1 cellular context compared by ENCODE assay signal in genomic region chr14:22996823-22997301, GRCh38.
TF ChIP-seq lines count a peak whose summit lies in the region.

No MANE protein-coding gene starts in this region.

TF ChIP-seq in HEK293, 187 proteins besides CTCF, POLR2A, EP300 and RAD21 (continued from another document):
- no peak for TF ChIP-seq ZNF488 (tag by site-specific recombination; IDR thresholded peaks at IDR 0.05)
- no peak for TF ChIP-seq ZNF777 (tag by site-specific recombination; IDR thresholded peaks at IDR 0.05; ENCODE audit: borderline replicate concordance)
- TF ChIP-seq ZNF473 (tag by site-specific recombination; IDR thresholded peaks at IDR 0.05), result no peak
- no peak for TF ChIP-seq SP3 (tag by site-specific recombination; IDR thresholded peaks at IDR 0.05)
- TF ChIP-seq ZNF843 (tag by site-specific recombination; IDR thresholded peaks at IDR 0.05), result no peak
- TF ChIP-seq ZNF148 (tag by site-specific recombination; IDR thresholded peaks at IDR 0.05; ENCODE audit: borderline replicate concordance), result 0 out of 2 replicates have a peak, but pooled peaks have one; percentile 21
- TF ChIP-seq ZNF48 (tag by site-specific recombination; IDR thresholded peaks at IDR 0.05), result no peak
- TF ChIP-seq ZNF610 (tag by site-specific recombination; IDR thresholded peaks at IDR 0.05; ENCODE audit: borderline replicate concordance), result no peak
- TF ChIP-seq, protein P1, sequence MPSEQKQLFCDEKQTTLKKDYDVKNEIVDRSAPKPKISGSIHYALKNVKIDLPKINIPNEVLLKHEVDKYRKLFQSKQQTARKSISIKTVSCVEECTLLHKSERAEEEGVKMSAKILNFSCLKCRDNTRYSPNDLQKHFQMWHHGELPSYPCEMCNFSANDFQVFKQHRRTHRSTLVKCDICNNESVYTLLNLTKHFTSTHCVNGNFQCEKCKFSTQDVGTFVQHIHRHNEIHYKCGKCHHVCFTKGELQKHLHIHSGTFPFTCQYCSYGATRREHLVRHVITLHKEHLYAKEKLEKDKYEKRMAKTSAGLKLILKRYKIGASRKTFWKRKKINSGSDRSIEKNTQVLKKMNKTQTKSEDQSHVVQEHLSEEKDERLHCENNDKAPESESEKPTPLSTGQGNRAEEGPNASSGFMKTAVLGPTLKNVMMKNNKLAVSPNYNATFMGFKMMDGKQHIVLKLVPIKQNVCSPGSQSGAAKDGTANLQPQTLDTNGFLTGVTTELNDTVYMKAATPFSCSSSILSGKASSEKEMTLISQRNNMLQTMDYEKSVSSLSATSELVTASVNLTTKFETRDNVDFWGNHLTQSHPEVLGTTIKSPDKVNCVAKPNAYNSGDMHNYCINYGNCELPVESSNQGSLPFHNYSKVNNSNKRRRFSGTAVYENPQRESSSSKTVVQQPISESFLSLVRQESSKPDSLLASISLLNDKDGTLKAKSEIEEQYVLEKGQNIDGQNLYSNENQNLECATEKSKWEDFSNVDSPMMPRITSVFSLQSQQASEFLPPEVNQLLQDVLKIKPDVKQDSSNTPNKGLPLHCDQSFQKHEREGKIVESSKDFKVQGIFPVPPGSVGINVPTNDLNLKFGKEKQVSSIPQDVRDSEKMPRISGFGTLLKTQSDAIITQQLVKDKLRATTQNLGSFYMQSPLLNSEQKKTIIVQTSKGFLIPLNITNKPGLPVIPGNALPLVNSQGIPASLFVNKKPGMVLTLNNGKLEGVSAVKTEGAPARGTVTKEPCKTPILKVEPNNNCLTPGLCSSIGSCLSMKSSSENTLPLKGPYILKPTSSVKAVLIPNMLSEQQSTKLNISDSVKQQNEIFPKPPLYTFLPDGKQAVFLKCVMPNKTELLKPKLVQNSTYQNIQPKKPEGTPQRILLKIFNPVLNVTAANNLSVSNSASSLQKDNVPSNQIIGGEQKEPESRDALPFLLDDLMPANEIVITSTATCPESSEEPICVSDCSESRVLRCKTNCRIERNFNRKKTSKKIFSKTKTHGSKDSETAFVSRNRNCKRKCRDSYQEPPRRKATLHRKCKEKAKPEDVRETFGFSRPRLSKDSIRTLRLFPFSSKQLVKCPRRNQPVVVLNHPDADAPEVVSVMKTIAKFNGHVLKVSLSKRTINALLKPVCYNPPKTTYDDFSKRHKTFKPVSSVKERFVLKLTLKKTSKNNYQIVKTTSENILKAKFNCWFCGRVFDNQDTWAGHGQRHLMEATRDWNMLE (tag by site-specific recombination; conservative IDR thresholded peaks at IDR 0.05; ENCODE audit: low read depth), result no peak
- TF ChIP-seq ZFHX2 (tag by site-specific recombination; conservative IDR thresholded peaks at IDR 0.05), result peak; percentile 99
- no peak for TF ChIP-seq TRIM28 (IDR thresholded peaks at IDR 0.05; ENCODE audit: borderline replicate concordance, low read length)
- 0 out of 2 replicates have a peak, but pooled peaks have one; percentile 51 for TF ChIP-seq SALL2 (tag by site-specific recombination; IDR thresholded peaks at IDR 0.05; ENCODE audit: borderline replicate concordance)
- TF ChIP-seq KLF1 (tag by site-specific recombination; IDR thresholded peaks at IDR 0.05), result no peak
- peak; percentile 62 for TF ChIP-seq GLIS1 (tag by site-specific recombination; IDR thresholded peaks at IDR 0.05)
- no peak for TF ChIP-seq ZNF423 (tag by site-specific recombination; IDR thresholded peaks at IDR 0.05)
- peak; percentile 72 for TF ChIP-seq ZNF366 (tag by site-specific recombination; conservative IDR thresholded peaks at IDR 0.05)
- peak; percentile 47 for TF ChIP-seq ZBTB17 (tag by site-specific recombination; IDR thresholded peaks at IDR 0.05)
- no peak; the same call in 1 of the 2 replicates for TF ChIP-seq HIC1 (tag by site-specific recombination; IDR thresholded peaks at IDR 0.05)
- TF ChIP-seq, protein P2, sequence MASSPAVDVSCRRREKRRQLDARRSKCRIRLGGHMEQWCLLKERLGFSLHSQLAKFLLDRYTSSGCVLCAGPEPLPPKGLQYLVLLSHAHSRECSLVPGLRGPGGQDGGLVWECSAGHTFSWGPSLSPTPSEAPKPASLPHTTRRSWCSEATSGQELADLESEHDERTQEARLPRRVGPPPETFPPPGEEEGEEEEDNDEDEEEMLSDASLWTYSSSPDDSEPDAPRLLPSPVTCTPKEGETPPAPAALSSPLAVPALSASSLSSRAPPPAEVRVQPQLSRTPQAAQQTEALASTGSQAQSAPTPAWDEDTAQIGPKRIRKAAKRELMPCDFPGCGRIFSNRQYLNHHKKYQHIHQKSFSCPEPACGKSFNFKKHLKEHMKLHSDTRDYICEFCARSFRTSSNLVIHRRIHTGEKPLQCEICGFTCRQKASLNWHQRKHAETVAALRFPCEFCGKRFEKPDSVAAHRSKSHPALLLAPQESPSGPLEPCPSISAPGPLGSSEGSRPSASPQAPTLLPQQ (tag by site-specific recombination; IDR thresholded peaks at IDR 0.05), result 0 out of 2 replicates have a peak, but pooled peaks have one; percentile 57
- 0 out of 2 replicates have a peak, but pooled peaks have one; percentile 80 for TF ChIP-seq BCL11B (tag by site-specific recombination; IDR thresholded peaks at IDR 0.05; ENCODE audit: low read depth)
- TF ChIP-seq ZNF140 (tag by site-specific recombination; IDR thresholded peaks at IDR 0.05), result no peak
- no peak for TF ChIP-seq ZNF404 (tag by site-specific recombination; IDR thresholded peaks at IDR 0.05)
- TF ChIP-seq WT1 (tag by site-specific recombination; IDR thresholded peaks at IDR 0.05), result peak; percentile 79
- TF ChIP-seq ZNF433 (tag by site-specific recombination; IDR thresholded peaks at IDR 0.05; ENCODE audit: low read depth), result no peak
- no peak; the same call in 1 of the 2 replicates for TF ChIP-seq PRDM6 (tag by site-specific recombination; IDR thresholded peaks at IDR 0.05)
- TF ChIP-seq ZNF362 (tag by site-specific recombination; IDR thresholded peaks at IDR 0.05), result no peak
- peak; percentile 61 for TF ChIP-seq PATZ1 (tag by site-specific recombination; IDR thresholded peaks at IDR 0.05)
- TF ChIP-seq MEIS1 (CRISPR knock-in tag; IDR thresholded peaks at IDR 0.05; ENCODE audit: borderline replicate concordance), result no peak
- no peak for TF ChIP-seq ZNF112 (tag by site-specific recombination; IDR thresholded peaks at IDR 0.05)
- TF ChIP-seq ZNF155 (tag by site-specific recombination; IDR thresholded peaks at IDR 0.05), result 0 out of 2 replicates have a peak, but pooled peaks have one; percentile 56
- TF ChIP-seq GFI1B (tag by site-specific recombination; IDR thresholded peaks at IDR 0.05), result peak; percentile 94
- no peak for TF ChIP-seq ZNF138 (tag by site-specific recombination; IDR thresholded peaks at IDR 0.05; ENCODE audit: borderline replicate concordance)
- TF ChIP-seq ZNF132 (tag by site-specific recombination; IDR thresholded peaks at IDR 0.05; ENCODE audit: borderline replicate concordance), result no peak
- TF ChIP-seq SP7 (tag by site-specific recombination; IDR thresholded peaks at IDR 0.05), result peak; percentile 49; the same call in 1 of the 2 replicates
- 0 out of 2 replicates have a peak, but pooled peaks have one; percentile 35 for TF ChIP-seq PRDM1 (tag by site-specific recombination; IDR thresholded peaks at IDR 0.05)
- TF ChIP-seq, protein P3, sequence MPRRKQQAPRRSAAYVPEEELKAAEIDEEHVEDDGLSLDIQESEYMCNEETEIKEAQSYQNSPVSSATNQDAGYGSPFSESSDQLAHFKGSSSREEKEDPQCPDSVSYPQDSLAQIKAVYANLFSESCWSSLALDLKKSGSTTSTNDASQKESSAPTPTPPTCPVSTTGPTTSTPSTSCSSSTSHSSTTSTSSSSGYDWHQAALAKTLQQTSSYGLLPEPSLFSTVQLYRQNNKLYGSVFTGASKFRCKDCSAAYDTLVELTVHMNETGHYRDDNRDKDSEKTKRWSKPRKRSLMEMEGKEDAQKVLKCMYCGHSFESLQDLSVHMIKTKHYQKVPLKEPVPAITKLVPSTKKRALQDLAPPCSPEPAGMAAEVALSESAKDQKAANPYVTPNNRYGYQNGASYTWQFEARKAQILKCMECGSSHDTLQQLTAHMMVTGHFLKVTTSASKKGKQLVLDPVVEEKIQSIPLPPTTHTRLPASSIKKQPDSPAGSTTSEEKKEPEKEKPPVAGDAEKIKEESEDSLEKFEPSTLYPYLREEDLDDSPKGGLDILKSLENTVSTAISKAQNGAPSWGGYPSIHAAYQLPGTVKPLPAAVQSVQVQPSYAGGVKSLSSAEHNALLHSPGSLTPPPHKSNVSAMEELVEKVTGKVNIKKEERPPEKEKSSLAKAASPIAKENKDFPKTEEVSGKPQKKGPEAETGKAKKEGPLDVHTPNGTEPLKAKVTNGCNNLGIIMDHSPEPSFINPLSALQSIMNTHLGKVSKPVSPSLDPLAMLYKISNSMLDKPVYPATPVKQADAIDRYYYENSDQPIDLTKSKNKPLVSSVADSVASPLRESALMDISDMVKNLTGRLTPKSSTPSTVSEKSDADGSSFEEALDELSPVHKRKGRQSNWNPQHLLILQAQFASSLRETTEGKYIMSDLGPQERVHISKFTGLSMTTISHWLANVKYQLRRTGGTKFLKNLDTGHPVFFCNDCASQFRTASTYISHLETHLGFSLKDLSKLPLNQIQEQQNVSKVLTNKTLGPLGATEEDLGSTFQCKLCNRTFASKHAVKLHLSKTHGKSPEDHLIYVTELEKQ (tag by site-specific recombination; IDR thresholded peaks at IDR 0.05; ENCODE audit: borderline replicate concordance), result peak; percentile 84; the same call in 1 of the 2 replicates
